In the genomic region with DNA sequence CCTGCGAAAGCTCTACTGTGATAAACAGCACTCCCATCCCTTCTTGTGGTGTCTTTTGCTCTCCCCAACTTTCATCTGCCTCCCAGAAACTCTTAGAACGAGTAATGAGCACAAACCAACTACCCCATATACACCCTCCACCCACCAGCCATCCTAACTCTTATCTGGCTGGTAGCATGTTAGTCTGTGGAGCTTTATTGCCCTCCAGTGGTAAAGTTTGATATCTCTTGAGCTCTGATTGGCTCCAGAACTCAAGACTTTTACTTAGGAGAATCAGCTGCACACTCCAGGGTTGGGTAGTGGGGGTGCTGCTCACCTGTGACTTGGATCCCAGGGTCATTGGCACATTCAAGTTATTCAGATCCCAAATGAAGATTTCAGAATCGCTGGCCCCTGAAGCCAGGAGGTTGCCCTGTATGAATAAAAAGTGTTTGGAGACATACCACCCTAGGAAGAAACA, we compare ENCODE assay signal across 9 cellular contexts. TPM values are rescaled to one million over a fixed set of nuclear protein-coding genes. Genes with fewer than 3 reads are reported as not detected.
DNase-seq lines count a peak whose midpoint lies in the region; ATAC-seq and TF ChIP-seq lines count a peak whose summit lies in the region.
"Had no signal": no experiment of that assay in that cellular context is flagged by ENCODE, and none has a peak within 500 bp of the region (broad histone marks: within the 10 kb centered on the region; RNA-seq: fewer than 3 reads in every experiment).

No MANE protein-coding gene starts in this region.

- peaks cover 5% of the 10 kb centered on the region for H3K36me3 Mint-ChIP-seq in progenitor cell of endocrine pancreas (ENCODE audit: insufficient read depth)

- CTCF ChIA-PET in GM10248 (lab: Yijun Ruan, JAX): interaction anchor here (0.7 to 8.2 kb wide), 17 partner anchors 8 to 663 kb away, joined by 3 to 54 read pairs (median 4); a partner anchor contains a TSS

- POLR2A ChIA-PET in GM10248 (lab: Yijun Ruan, JAX): interaction anchor here (0.6 kb wide), 1 partner anchor 206 kb away, joined by 3 read pairs; no protein-coding TSS in a partner anchor

- peaks cover 12% of the 10 kb centered on the region for H3K4me1 Mint-ChIP-seq in progenitor cell of endocrine pancreas (ENCODE audit: low read depth)

- no peaks in the 10 kb centered on the region for H3K9me3 Mint-ChIP-seq in progenitor cell of endocrine pancreas (ENCODE audit: low read depth)
- H3K9me3 Mint-ChIP-seq: IgD-negative memory B cell had no signal

- peak; percentile 34 for TF ChIP-seq CTCF in GM10248 (IDR thresholded peaks at IDR 0.05; ENCODE audit: control extremely low read depth, extremely low read depth, low read depth, missing control alignments)
- peak; percentile 75 for TF ChIP-seq CTCF in progenitor cell of endocrine pancreas (IDR thresholded peaks at IDR 0.05; ENCODE audit: unreplicated experiment)

- ATAC-seq in esophagus mucosa: peak; percentile 60
- ATAC-seq in GM18861 (IDR thresholded peaks at IDR 0.05; ENCODE audit: unreplicated experiment): no peak

- peak overlapping the region; percentile 84 for H3K27ac Mint-ChIP-seq in progenitor cell of endocrine pancreas

- DNase-seq in AG08396 (ENCODE audit: low spot score) (peak; percentile 64), GM10248 (ENCODE audit: extremely low spot score) (peak; percentile 53), NAMALWA (ENCODE audit: low spot score) (peak; percentile 80), progenitor cell of endocrine pancreas (ENCODE audit: low spot score, unreplicated experiment) (no peak), NCI-H187 treated with DMSO at 0.1 percent for 48 hours (lab: John Stamatoyannopoulos, UW) (no peak)
- peak; percentile 54 for DNase-seq in activated CD4-positive, alpha-beta T cell treated with anti-CD3 and anti-CD28 coated beads for 48 hours

- H3K4me3 Mint-ChIP-seq in progenitor cell of endocrine pancreas (ENCODE audit: low read depth): no peak overlapping the region

- no peaks in the 10 kb centered on the region for H3K27me3 Mint-ChIP-seq in progenitor cell of endocrine pancreas
- H3K27me3 Mint-ChIP-seq: IgD-negative memory B cell had no signal

RNA-seq across cellular contexts. Expression of a gene that starts 10.9 kb away (rescaled TPM):
- total RNA-seq in esophagus mucosa (3.2 TPM), progenitor cell of endocrine pancreas (24.0 and 25.5 TPM in 2 replicates)

RNA-seq across cellular contexts. Expression of a gene that starts 20.9 kb away (rescaled TPM):
- total RNA-seq in esophagus mucosa (144 TPM), progenitor cell of endocrine pancreas (159 and 167 TPM in 2 replicates)

RNA-seq across cellular contexts. Expression of a gene that starts 27.0 kb away (rescaled TPM):
- total RNA-seq in esophagus mucosa (24.5 TPM), progenitor cell of endocrine pancreas (67.3 and 74.5 TPM in 2 replicates)

RNA-seq across cellular contexts. Expression of a gene that starts 45.9 kb away (rescaled TPM):
- total RNA-seq in esophagus mucosa (not detected), progenitor cell of endocrine pancreas (2.8 and 3.1 TPM in 2 replicates)

Comparison
In these comparisons a context has a peak if more than half of its experiments do, and no peak if none do; other contexts are left out.
1. DNase-seq: peak in AG08396 (single experiment), GM10248 (single experiment), NAMALWA (single experiment) and activated CD4-positive, alpha-beta T cell treated with anti-CD3 and anti-CD28 coated beads for 48 hours (single experiment); none in progenitor cell of endocrine pancreas (single experiment) and NCI-H187 treated with DMSO at 0.1 percent for 48 hours (single experiment).